19 cellular contexts compared by ENCODE assay signal in genomic region chr1:145857170-145857569, GRCh38. TPM values are rescaled to one million over a fixed set of nuclear protein-coding genes. Genes with fewer than 3 reads are reported as not detected.
DNase-seq lines count a peak whose midpoint lies in the region; ATAC-seq and TF ChIP-seq lines count a peak whose summit lies in the region.
"Had no signal": no experiment of that assay in that cellular context is flagged by ENCODE, and none has a peak within 500 bp of the region (broad histone marks: within the 10 kb centered on the region; RNA-seq: fewer than 3 reads in every experiment).

No MANE protein-coding gene starts in this region.

- intact Hi-C loops in CD8-positive, alpha-beta T cell (cut with DNase I, micrococcal nuclease) = no loop called here

- H3K79me2 ChIP-seq in ACC112 (ENCODE audit: control insufficient read depth, insufficient read depth, low read length, unreplicated experiment) (peaks cover 23% of the 10 kb centered on the region), neural cell (replicated peaks; ENCODE audit: insufficient read depth, low read length) (peaks cover 5% of the 10 kb centered on the region)

- H3K4me1 Mint-ChIP-seq in CD8-positive, alpha-beta T cell (ENCODE audit: low read depth) = peaks cover 17% of the 10 kb centered on the region
- peaks cover 21% of the 10 kb centered on the region for H3K4me1 Mint-ChIP-seq in activated CD8-positive, alpha-beta T cell treated with anti-CD3 and anti-CD28 coated beads, Interleukin-2, amount 10 ng/mL, durations not matched to agents 7 days and 5 days (ENCODE audit: low read depth)

- POLR2A ChIA-PET in CD8-positive, alpha-beta T cell (lab: Charles Lee) = interaction anchor here (0.7 to 4.8 kb wide), 8 partner anchors 11 to 154 kb away, joined by 3 to 66 read pairs (median 19); partner anchors contain the start of genes ANKRD35, NUDT17, PEX11B and POLR3C
- POLR2A ChIA-PET in activated CD8-positive, alpha-beta T cell treated with anti-CD3 and anti-CD28 coated beads, Interleukin-2, amount 10 ng/mL, durations not matched to agents 7 days and 5 days (lab: Charles Lee) = interaction anchor here (0.9 to 4.6 kb wide), 3 partner anchors 12 to 70 kb away, joined by 3 to 38 read pairs (median 22); partner anchors contain the start of genes NUDT17 and RBM8A

- TF ChIP-seq RAD21 in neural cell (conservative IDR thresholded peaks at IDR 0.05) = no peak

- no peak overlapping the region for H3K27ac Mint-ChIP-seq in CD8-positive, alpha-beta T cell
- no peak overlapping the region for H3K27ac Mint-ChIP-seq in activated CD8-positive, alpha-beta T cell treated with anti-CD3 and anti-CD28 coated beads, Interleukin-2, amount 10 ng/mL, durations not matched to agents 7 days and 5 days
- H3K27ac Mint-ChIP-seq: activated CD4-positive, alpha-beta memory T cell treated with anti-CD3 and anti-CD28 coated beads for 36 hours; activated T-cell treated with anti-CD3 and anti-CD28 coated beads, Interleukin-2, amount 50 U/mL, for 72 hours; stimulated activated naive CD8-positive, alpha-beta T cell treated with anti-CD3 and anti-CD28 coated beads, Interleukin-15, amount 100 ng/mL, for 72 hours had no signal

- no peak overlapping the region for H2AFZ ChIP-seq in ACC112 (ENCODE audit: low read length, unreplicated experiment)
- H2AFZ ChIP-seq in neural cell (ENCODE audit: low read depth, low read length) = no peak overlapping the region

- H3K4me1 ChIP-seq in ACC112 (ENCODE audit: control insufficient read depth, insufficient read depth, low read length, unreplicated experiment) = peaks cover 14% of the 10 kb centered on the region
- peaks cover 10% of the 10 kb centered on the region for H3K4me1 ChIP-seq in CD8-positive, alpha-beta T cell (ENCODE audit: insufficient read depth, low read length)
- peaks cover 19% of the 10 kb centered on the region for H3K4me1 ChIP-seq in adipocyte (ENCODE audit: control insufficient read depth, insufficient read depth, low read length)

- no peaks in the 10 kb centered on the region for H3K9me3 ChIP-seq in CD8-positive, alpha-beta T cell (ENCODE audit: low read length)
- H3K9me3 ChIP-seq in adipocyte (ENCODE audit: control insufficient read depth, low read length) = no peaks in the 10 kb centered on the region
- no peaks in the 10 kb centered on the region for H3K9me3 ChIP-seq in neural cell (ENCODE audit: low read length)
- H3K9me3 ChIP-seq: left ventricle myocardium inferior, ovary had no signal

- H4K20me1 ChIP-seq in neural cell (ENCODE audit: insufficient read depth) = no peaks in the 10 kb centered on the region

- no peaks in the 10 kb centered on the region for H3F3A ChIP-seq in neural cell (ENCODE audit: insufficient read depth, low read length, poor library complexity, severe bottlenecking)

- H3K9me3 Mint-ChIP-seq in CD8-positive, alpha-beta T cell = no peaks in the 10 kb centered on the region
- no peaks in the 10 kb centered on the region for H3K9me3 Mint-ChIP-seq in activated CD8-positive, alpha-beta T cell treated with anti-CD3 and anti-CD28 coated beads, Interleukin-2, amount 10 ng/mL, durations not matched to agents 7 days and 5 days (ENCODE audit: insufficient read depth)
- H3K9me3 Mint-ChIP-seq: activated CD4-positive, alpha-beta memory T cell treated with anti-CD3 and anti-CD28 coated beads for 36 hours; activated T-cell treated with anti-CD3 and anti-CD28 coated beads, Interleukin-2, amount 50 U/mL, for 72 hours; stimulated activated naive CD8-positive, alpha-beta T cell treated with anti-CD3 and anti-CD28 coated beads, Interleukin-15, amount 100 ng/mL, for 72 hours had no signal

- peaks cover 49% of the 10 kb centered on the region for H3K36me3 Mint-ChIP-seq in CD8-positive, alpha-beta T cell
- peaks cover 15% of the 10 kb centered on the region for H3K36me3 Mint-ChIP-seq in activated CD8-positive, alpha-beta T cell treated with anti-CD3 and anti-CD28 coated beads, Interleukin-2, amount 10 ng/mL, durations not matched to agents 7 days and 5 days (ENCODE audit: low read depth)

- peak overlapping the region; percentile 37 for H3K4me3 Mint-ChIP-seq in CD8-positive, alpha-beta T cell
- no peak overlapping the region for H3K4me3 Mint-ChIP-seq in activated CD8-positive, alpha-beta T cell treated with anti-CD3 and anti-CD28 coated beads, Interleukin-2, amount 10 ng/mL, durations not matched to agents 7 days and 5 days

- H3K4me2 ChIP-seq in neural cell (ENCODE audit: low read length) = peak overlapping the region; percentile 47

- H3K27me3 ChIP-seq in ACC112 (ENCODE audit: insufficient read depth, low read length) (no peaks in the 10 kb centered on the region), adipocyte (replicated peaks; ENCODE audit: control insufficient read depth, insufficient read depth, low read length) (no peaks in the 10 kb centered on the region), neural cell (ENCODE audit: insufficient read depth, low read depth, low read length) (no peaks in the 10 kb centered on the region)
- no peaks in the 10 kb centered on the region for H3K27me3 ChIP-seq in CD8-positive, alpha-beta T cell (ENCODE audit: insufficient read depth, low read length)
- H3K27me3 ChIP-seq: cardiac muscle cell, ovary had no signal

- DNase-seq in CD8-positive, alpha-beta T cell = no peak
- no peak for DNase-seq in adipocyte (ENCODE audit: low read depth)
- no peak for DNase-seq in COLO668 (lab: John Stamatoyannopoulos, UW; ENCODE audit: unreplicated experiment)
- DNase-seq in activated CD8-positive, alpha-beta T cell treated with anti-CD3 and anti-CD28 coated beads, Interleukin-2, amount 10 ng/mL, durations not matched to agents 7 days and 5 days = no peak
- DNase-seq in SW480 (ENCODE audit: low spot score) = no peak
- DNase-seq: activated CD4-positive, alpha-beta memory T cell treated with anti-CD3 and anti-CD28 coated beads for 36 hours; activated T-cell treated with anti-CD3 and anti-CD28 coated beads, Interleukin-2, amount 50 U/mL, for 72 hours; left ventricle myocardium inferior; NCI-H1417 treated with DMSO at 0.1 percent for 48 hours; NCI-H2227 treated with DMSO at 0.1 percent for 48 hours; ovary; stimulated activated CD4-positive, alpha-beta T cell treated with anti-CD3 and anti-CD28 coated beads, Interleukin-1b, Interleukin-23, amount 100 ng/mL, for 48 hours; stimulated activated naive CD8-positive, alpha-beta T cell treated with anti-CD3 and anti-CD28 coated beads, Interleukin-15, amount 100 ng/mL, for 72 hours; T-helper 1 cell had no signal

- peaks cover 24% of the 10 kb centered on the region; the same call in 1 of the 2 replicates for H3K36me3 ChIP-seq in ACC112 (ENCODE audit: insufficient read depth, low read length)
- H3K36me3 ChIP-seq in CD8-positive, alpha-beta T cell (ENCODE audit: insufficient read depth, low read length) = peaks cover 6% of the 10 kb centered on the region
- peaks cover 44% of the 10 kb centered on the region for H3K36me3 ChIP-seq in adipocyte (ENCODE audit: control insufficient read depth, insufficient read depth, low read length, severe bottlenecking)
- no peaks in the 10 kb centered on the region for H3K36me3 ChIP-seq in neural cell (ENCODE audit: insufficient read depth, low read length)
- H3K36me3 ChIP-seq: ovary had no signal

- H3K4me3 ChIP-seq in ACC112 (ENCODE audit: low read depth, low read length) = 0 out of 2 replicates have a peak overlapping the region, but pooled peaks have one; percentile 99
- H3K4me3 ChIP-seq in CD8-positive, alpha-beta T cell (ENCODE audit: low read depth, low read length) = no peak overlapping the region
- peak overlapping the region; percentile 97 for H3K4me3 ChIP-seq in adipocyte (ENCODE audit: low read length)
- H3K4me3 ChIP-seq in neural cell (ENCODE audit: low read length) = peak overlapping the region; percentile 94
- H3K4me3 ChIP-seq: cardiac muscle cell had no signal

- H3K9me2 ChIP-seq in neural cell (ENCODE audit: insufficient read depth, low read length) = no peaks in the 10 kb centered on the region

- no peaks in the 10 kb centered on the region for H3K27me3 Mint-ChIP-seq in CD8-positive, alpha-beta T cell (ENCODE audit: low read depth)
- no peaks in the 10 kb centered on the region for H3K27me3 Mint-ChIP-seq in activated CD8-positive, alpha-beta T cell treated with anti-CD3 and anti-CD28 coated beads, Interleukin-2, amount 10 ng/mL, durations not matched to agents 7 days and 5 days (ENCODE audit: low read depth)
- H3K27me3 Mint-ChIP-seq: activated CD4-positive, alpha-beta memory T cell treated with anti-CD3 and anti-CD28 coated beads for 36 hours; stimulated activated naive CD8-positive, alpha-beta T cell treated with anti-CD3 and anti-CD28 coated beads, Interleukin-15, amount 100 ng/mL, for 72 hours had no signal

- TF ChIP-seq EP300 in neural cell (conservative IDR thresholded peaks at IDR 0.05; ENCODE audit: poor library complexity, severe bottlenecking) = no peak

- CTCF ChIA-PET in CD8-positive, alpha-beta T cell (lab: Charles Lee) = interaction anchor here (1.1 to 7.4 kb wide), 6 partner anchors 10 to 121 kb away, joined by 3 to 120 read pairs (median 14); partner anchors contain the start of genes ITGA10 and NUDT17
- CTCF ChIA-PET in activated CD8-positive, alpha-beta T cell treated with anti-CD3 and anti-CD28 coated beads, Interleukin-2, amount 10 ng/mL, durations not matched to agents 7 days and 5 days (lab: Charles Lee) = interaction anchor here (0.8 to 12.5 kb wide), 8 partner anchors 10 to 107 kb away, joined by 3 to 271 read pairs (median 6); partner anchors contain the start of genes ANKRD34A, NUDT17, PEX11B and POLR3GL

- H3K9ac ChIP-seq in adipocyte (ENCODE audit: low read length) = peak overlapping the region; percentile 34
- H3K9ac ChIP-seq in neural cell (ENCODE audit: low read length) = no peak overlapping the region

- H3K27ac ChIP-seq in ACC112 (ENCODE audit: low read depth, low read length) = no peak overlapping the region
- no peak overlapping the region for H3K27ac ChIP-seq in CD8-positive, alpha-beta T cell (ENCODE audit: low read depth, low read length)
- H3K27ac ChIP-seq in neural cell (ENCODE audit: low read length) = no peak overlapping the region
- H3K27ac ChIP-seq: cardiac muscle cell had no signal

- ATAC-seq in CD8-positive, alpha-beta T cell = no peak
- ATAC-seq in HG02973 (IDR thresholded peaks at IDR 0.05; ENCODE audit: unreplicated experiment) = no peak
- ATAC-seq in activated CD8-positive, alpha-beta T cell treated with anti-CD3 and anti-CD28 coated beads, Interleukin-2, amount 10 ng/mL, durations not matched to agents 7 days and 5 days = no peak
- ATAC-seq: activated T-cell treated with anti-CD3 and anti-CD28 coated beads, Interleukin-2, amount 50 U/mL, for 72 hours; esophagus mucosa; stimulated activated naive CD8-positive, alpha-beta T cell treated with anti-CD3 and anti-CD28 coated beads, Interleukin-15, amount 100 ng/mL, for 72 hours had no signal

- no peak for TF ChIP-seq CTCF in CD8-positive, alpha-beta T cell (IDR thresholded peaks at IDR 0.05)
- no peak for TF ChIP-seq CTCF in neural cell (IDR thresholded peaks at IDR 0.05; ENCODE audit: poor library complexity, severe bottlenecking)

RNA-seq across cellular contexts. Expression of gene PIAS3, which starts 1.7 kb away (rescaled TPM):
- total RNA-seq in CD8-positive, alpha-beta T cell = 10 to 100 TPM; 16.3 to 16.6 TPM
- 15.0 and 16.5 TPM in 2 replicates for polyA plus RNA-seq in neural cell
- polyA minus RNA-seq in neural cell = 10.2 and 12.4 TPM in 2 replicates
- 10 to 100 TPM; 19.8 to 23.7 TPM for total RNA-seq in activated CD8-positive, alpha-beta T cell treated with anti-CD3 and anti-CD28 coated beads, Interleukin-2, amount 10 ng/mL, durations not matched to agents 7 days and 5 days

RNA-seq across cellular contexts. Expression of gene NUDT17, which starts 11.7 kb away (rescaled TPM):
- total RNA-seq in CD8-positive, alpha-beta T cell = 1 to 10 TPM; 1.4 TPM
- polyA plus RNA-seq in neural cell = 4.5 and 5.4 TPM in 2 replicates
- polyA minus RNA-seq in neural cell = 0.73 and 1.6 TPM in 2 replicates
- 1 to 10 TPM; 2.2 to 3.8 TPM for total RNA-seq in activated CD8-positive, alpha-beta T cell treated with anti-CD3 and anti-CD28 coated beads, Interleukin-2, amount 10 ng/mL, durations not matched to agents 7 days and 5 days

RNA-seq across cellular contexts. Expression of gene ANKRD35, which starts 28.5 kb away (rescaled TPM):
- not detected for total RNA-seq in CD8-positive, alpha-beta T cell
- 0.16 TPM in 1 of 2 replicates, not detected in the other for polyA plus RNA-seq in neural cell
- 0.12 TPM in 1 of 2 replicates, not detected in the other for polyA minus RNA-seq in neural cell
- total RNA-seq in activated CD8-positive, alpha-beta T cell treated with anti-CD3 and anti-CD28 coated beads, Interleukin-2, amount 10 ng/mL, durations not matched to agents 7 days and 5 days = 1 to 10 TPM in 1 of 2 experiments, under 1 TPM in 1; 0.76 to 1.1 TPM
- total RNA-seq: cardiac muscle cell had no signal

RNA-seq across cellular contexts. Expression of gene POLR3C, which starts 33.2 kb away (rescaled TPM):
- total RNA-seq in CD8-positive, alpha-beta T cell = 10 to 100 TPM; 22.1 to 25.8 TPM
- 30.1 and 33.1 TPM in 2 replicates for polyA plus RNA-seq in neural cell
- polyA minus RNA-seq in neural cell = 41.4 and 42.6 TPM in 2 replicates
- total RNA-seq in activated CD8-positive, alpha-beta T cell treated with anti-CD3 and anti-CD28 coated beads, Interleukin-2, amount 10 ng/mL, durations not matched to agents 7 days and 5 days = 10 to 100 TPM; 29.7 to 31.5 TPM

RNA-seq across cellular contexts. Expression of gene RNF115, which starts 33.3 kb away (rescaled TPM):
- 10 to 100 TPM; 16.4 TPM for total RNA-seq in CD8-positive, alpha-beta T cell
- 22.3 and 25.7 TPM in 2 replicates for polyA plus RNA-seq in neural cell
- 42.1 and 42.7 TPM in 2 replicates for polyA minus RNA-seq in neural cell
- total RNA-seq in activated CD8-positive, alpha-beta T cell treated with anti-CD3 and anti-CD28 coated beads, Interleukin-2, amount 10 ng/mL, durations not matched to agents 7 days and 5 days = 10 to 100 TPM; 15.1 to 15.5 TPM
